Comparison of ENCODE assay signal across 1 cellular context in genomic region chr17:76736349-76737081, GRCh38.
TF ChIP-seq lines count a peak whose summit lies in the region.

No MANE protein-coding gene starts in this region.

TF ChIP-seq in HepG2, 621 proteins besides CTCF, POLR2A, EP300 and RAD21 (continued from another document and continues in another):
- TF ChIP-seq ZBTB2 (CRISPR knock-in tag; IDR thresholded peaks at IDR 0.05; ENCODE audit: low read depth) (peak; percentile 59; the same call in 1 of the 2 replicates), DZIP1 (CRISPR knock-in tag; IDR thresholded peaks at IDR 0.05) (peak; percentile 77; the same call in 1 of the 2 replicates), TFDP1 (CRISPR knock-in tag; IDR thresholded peaks at IDR 0.05; ENCODE audit: borderline replicate concordance) (peak; percentile 40; the same call in 1 of the 2 replicates), NCOA5 (CRISPR knock-in tag; IDR thresholded peaks at IDR 0.05) (no peak), NCOR1 (IDR thresholded peaks at IDR 0.05; ENCODE audit: borderline replicate concordance, low read length) (peak; percentile 43; the same call in 1 of the 2 replicates), PAXIP1 (CRISPR knock-in tag; conservative IDR thresholded peaks at IDR 0.05) (no peak; the same call in 1 of the 2 replicates), ZNF207 (IDR thresholded peaks at IDR 0.05; ENCODE audit: borderline replicate concordance) (no peak), SALL2 (CRISPR knock-in tag; IDR thresholded peaks at IDR 0.05) (no peak), ATF2 (CRISPR knock-in tag; IDR thresholded peaks at IDR 0.05) (no peak), KDM3A (CRISPR knock-in tag; IDR thresholded peaks at IDR 0.05; ENCODE audit: low read depth) (no peak), CENPBD1 (CRISPR knock-in tag; IDR thresholded peaks at IDR 0.05; ENCODE audit: borderline replicate concordance, low read depth) (no peak), ARID4A (CRISPR knock-in tag; IDR thresholded peaks at IDR 0.05; ENCODE audit: borderline replicate concordance) (no peak; the same call in 1 of the 2 replicates), TRIM22 (IDR thresholded peaks at IDR 0.05) (no peak), ZFP37 (CRISPR knock-in tag; IDR thresholded peaks at IDR 0.05; ENCODE audit: borderline replicate concordance) (no peak), ZNF674 (CRISPR knock-in tag; IDR thresholded peaks at IDR 0.05; ENCODE audit: low read depth) (no peak), GABPB1 (CRISPR knock-in tag; IDR thresholded peaks at IDR 0.05) (0 out of 2 replicates have a peak, but pooled peaks have one; percentile 8), ZMYM4 (CRISPR knock-in tag; IDR thresholded peaks at IDR 0.05) (no peak; the same call in 1 of the 2 replicates), ZNF484 (CRISPR knock-in tag; IDR thresholded peaks at IDR 0.05; ENCODE audit: borderline replicate concordance, low read depth) (no peak), IRF2 (CRISPR knock-in tag; IDR thresholded peaks at IDR 0.05) (peak; percentile 23; the same call in 1 of the 2 replicates), MBD4 (IDR thresholded peaks at IDR 0.05; ENCODE audit: borderline replicate concordance, low read length) (no peak), ZNF574 (CRISPR knock-in tag; IDR thresholded peaks at IDR 0.05) (peak; percentile 44; the same call in 1 of the 2 replicates), RXRB (CRISPR knock-in tag; IDR thresholded peaks at IDR 0.05; ENCODE audit: borderline replicate concordance) (no peak), FOXM1 (CRISPR knock-in tag; IDR thresholded peaks at IDR 0.05) (0 out of 2 replicates have a peak, but pooled peaks have one; percentile 2), ZNF274 (CRISPR knock-in tag; IDR thresholded peaks at IDR 0.05) (no peak; the same call in 1 of the 2 replicates), ESRRA (CRISPR knock-in tag; IDR thresholded peaks at IDR 0.05; ENCODE audit: low read depth) (no peak), ZNF12 (CRISPR knock-in tag; IDR thresholded peaks at IDR 0.05) (no peak), ZNF414 (CRISPR knock-in tag; IDR thresholded peaks at IDR 0.05) (peak; percentile 53; the same call in 1 of the 2 replicates), ZNF597 (CRISPR knock-in tag; IDR thresholded peaks at IDR 0.05) (no peak), PHF20 (CRISPR knock-in tag; IDR thresholded peaks at IDR 0.05) (no peak), BRD4 (CRISPR knock-in tag; IDR thresholded peaks at IDR 0.05) (no peak), DPF2 (CRISPR knock-in tag; IDR thresholded peaks at IDR 0.05; ENCODE audit: borderline replicate concordance, low read depth) (no peak), ZNF589 (CRISPR knock-in tag; conservative IDR thresholded peaks at IDR 0.05) (no peak), PHF8 (CRISPR knock-in tag; IDR thresholded peaks at IDR 0.05) (no peak)
